In genomic region chr16:84617631-84618427, GRCh38 we compare ENCODE assay signal across 1 cellular context.
A peak's percentile ranks its signal among the peaks of the same experiment; 100 is the strongest.
TF ChIP-seq lines count a peak whose summit lies in the region.

Gene COTL1 (minus strand): TSS chr16:84618078. CDS start chr16:84617914, 164 bp downstream.

TF ChIP-seq in HEK293, 187 proteins besides CTCF, POLR2A, EP300 and RAD21 (continued from another document):
- TF ChIP-seq ZNF280D (tag by site-specific recombination; IDR thresholded peaks at IDR 0.05) = no peak
- TF ChIP-seq ZNF324 (tag by site-specific recombination; IDR thresholded peaks at IDR 0.05) = no peak
- TF ChIP-seq ZNF560 (tag by site-specific recombination; IDR thresholded peaks at IDR 0.05; ENCODE audit: borderline replicate concordance) = no peak
- TF ChIP-seq ZNF121 (tag by site-specific recombination; IDR thresholded peaks at IDR 0.05) = no peak
- no peak for TF ChIP-seq HIC1 (tag by site-specific recombination; IDR thresholded peaks at IDR 0.05)
- TF ChIP-seq ZNF558 (tag by site-specific recombination; IDR thresholded peaks at IDR 0.05) = no peak
- TF ChIP-seq INSM2 (tag by site-specific recombination; IDR thresholded peaks at IDR 0.05) = no peak
- TF ChIP-seq ZNF132 (tag by site-specific recombination; IDR thresholded peaks at IDR 0.05; ENCODE audit: borderline replicate concordance) = no peak
- TF ChIP-seq ZNF2 (tag by site-specific recombination; IDR thresholded peaks at IDR 0.05) = no peak
- TF ChIP-seq BCL11A (tag by site-specific recombination; IDR thresholded peaks at IDR 0.05; ENCODE audit: low read depth) = no peak
- no peak for TF ChIP-seq ZEB2 (tag by site-specific recombination; IDR thresholded peaks at IDR 0.05)
- TF ChIP-seq ZNF626 (tag by site-specific recombination; IDR thresholded peaks at IDR 0.05) = no peak
- TF ChIP-seq ZBTB26 (tag by site-specific recombination; optimal IDR thresholded peaks at IDR 0.05) = peak; percentile 91
- no peak for TF ChIP-seq ZNF529 (tag by site-specific recombination; IDR thresholded peaks at IDR 0.05; ENCODE audit: insufficient replicate concordance)
- TF ChIP-seq ZNF768 (tag by site-specific recombination; IDR thresholded peaks at IDR 0.05) = no peak
- no peak for TF ChIP-seq ZSCAN30 (tag by site-specific recombination; IDR thresholded peaks at IDR 0.05)
- TF ChIP-seq ZNF184 (tag by site-specific recombination; IDR thresholded peaks at IDR 0.05) = no peak
- TF ChIP-seq ZNF792 (tag by site-specific recombination; IDR thresholded peaks at IDR 0.05) = no peak
- TF ChIP-seq ZNF530 (tag by site-specific recombination; IDR thresholded peaks at IDR 0.05; ENCODE audit: low read depth) = no peak
- no peak for TF ChIP-seq ZNF223 (tag by site-specific recombination; IDR thresholded peaks at IDR 0.05)
- TF ChIP-seq ZNF561 (tag by site-specific recombination; IDR thresholded peaks at IDR 0.05; ENCODE audit: borderline replicate concordance) = no peak
- 0 out of 2 replicates have a peak, but pooled peaks have one; percentile 33 for TF ChIP-seq IKZF3 (tag by site-specific recombination; IDR thresholded peaks at IDR 0.05)
- TF ChIP-seq ZNF549 (tag by site-specific recombination; IDR thresholded peaks at IDR 0.05) = no peak
- no peak for TF ChIP-seq ZNF654 (tag by site-specific recombination; IDR thresholded peaks at IDR 0.05; ENCODE audit: low read depth)
- no peak for TF ChIP-seq ZNF140 (tag by site-specific recombination; IDR thresholded peaks at IDR 0.05)
- no peak for TF ChIP-seq ZNF48 (tag by site-specific recombination; IDR thresholded peaks at IDR 0.05)
- TF ChIP-seq GLIS1 (tag by site-specific recombination; IDR thresholded peaks at IDR 0.05) = no peak
- TF ChIP-seq ZNF518A (tag by site-specific recombination; conservative IDR thresholded peaks at IDR 0.05; ENCODE audit: low read depth) = no peak
- no peak for TF ChIP-seq ZNF600 (tag by site-specific recombination; IDR thresholded peaks at IDR 0.05)
- no peak for TF ChIP-seq REST (tag by site-specific recombination; IDR thresholded peaks at IDR 0.05)
- TF ChIP-seq ZNF248 (tag by site-specific recombination; IDR thresholded peaks at IDR 0.05) = no peak
- TF ChIP-seq ATF2 (tag by site-specific recombination; IDR thresholded peaks at IDR 0.05; ENCODE audit: low read depth) = no peak
- TF ChIP-seq ZNF473 (tag by site-specific recombination; IDR thresholded peaks at IDR 0.05) = no peak
